ENCODE assay signal across 9 cellular contexts in genomic region chr17:38926290-38927070, GRCh38. TPM values are rescaled to one million over a fixed set of nuclear protein-coding genes. Genes with fewer than 3 reads are reported as not detected.
DNase-seq lines count a peak whose midpoint lies in the region; ATAC-seq and TF ChIP-seq lines count a peak whose summit lies in the region.
"Had no signal": no experiment of that assay in that cellular context is flagged by ENCODE, and none has a peak within 500 bp of the region (broad histone marks: within the 10 kb centered on the region; RNA-seq: fewer than 3 reads in every experiment).

No MANE protein-coding gene starts in this region.

- CTCF ChIA-PET in SK-N-SH (lab: Yijun Ruan, JAX): interaction anchor here (1.0 to 1.1 kb wide), 2 partner anchors 310 to 319 kb away, joined by 3 read pairs; no protein-coding TSS in a partner anchor

- H3K36me3 ChIP-seq in SK-N-SH (replicated peaks in 1 of 2; ENCODE audit: control insufficient read depth in 1 of 2, insufficient read depth in 2 of 2, low read length in 1 of 2): no peaks in the 10 kb centered on the region
- H3K36me3 ChIP-seq in esophagus squamous epithelium: no peaks in the 10 kb centered on the region
- H3K36me3 ChIP-seq in stomach: no peaks in the 10 kb centered on the region

- H3K4me1 ChIP-seq in SK-N-SH (ENCODE audit: control insufficient read depth in 1 of 2, insufficient read depth in 2 of 2, low read depth in 1 of 2, low read length in 1 of 2) (peaks cover 9 to 22% of the 10 kb centered on the region in 2 experiments; a peak in 2 of 4 replicates), esophagus squamous epithelium (peaks cover 8 to 39% (median 24%) of the 10 kb centered on the region in 3 donors), stomach (peaks cover 19 to 55% (median 36%) of the 10 kb centered on the region in 4 donors)

- H3K4me2 ChIP-seq in SK-N-SH: peak overlapping the region; percentile 83

- no peaks in the 10 kb centered on the region for H3K9me2 ChIP-seq in SK-N-SH

- H3K9me3 Mint-ChIP-seq in HFFc6 (no peaks in the 10 kb centered on the region), endothelial cell (ENCODE audit: unreplicated experiment) (no peaks in the 10 kb centered on the region)

- H3K4me3 Mint-ChIP-seq in HFFc6 (0 out of 2 replicates have a peak overlapping the region, but pooled peaks have one; percentile 6), endothelial cell (ENCODE audit: unreplicated experiment) (no peak overlapping the region)

- 83% methylated on average over 2 of the region's 2 CpGs for WGBS in SK-N-SH (ENCODE audit: low lambda C conversion rate)
- WGBS in esophagus squamous epithelium, 2 donors: 66 to 77% methylated on average over 2 of the region's 2 CpGs
- WGBS in stomach, 5 donors: 58 to 77% (median 63%) methylated on average over 2 of the region's 2 CpGs

- TF ChIP-seq CTCF in HFFc6 (IDR thresholded peaks at IDR 0.05): no peak
- no peak for TF ChIP-seq CTCF in SK-N-SH (IDR thresholded peaks at IDR 0.05)
- no peak for TF ChIP-seq CTCF in esophagus squamous epithelium (IDR thresholded peaks at IDR 0.05)
- TF ChIP-seq CTCF in stomach (IDR thresholded peaks at IDR 0.05): no peak
- TF ChIP-seq CTCF in endothelial cell (IDR thresholded peaks at IDR 0.05; ENCODE audit: unreplicated experiment): no peak

- H3K4me3 ChIP-seq in SK-N-SH (ENCODE audit: low read depth in 2 of 2, low read length in 1 of 2) (peak overlapping the region; percentile 56 to 77), esophagus squamous epithelium (no peak overlapping the region), stomach (no peak overlapping the region)

- peak overlapping the region; percentile 76; the same call in 1 of the 2 replicates for H3K9ac ChIP-seq in SK-N-SH

- no peak for TF ChIP-seq EP300 in SK-N-SH (IDR thresholded peaks at IDR 0.05; ENCODE audit: borderline replicate concordance in 1 of 2, low read depth in 1 of 2, low read length in 1 of 2)
- TF ChIP-seq EP300 in stomach (IDR thresholded peaks at IDR 0.05): no peak

- 0 out of 2 replicates have a peak, but pooled peaks cover 8% of the 10 kb centered on the region for H4K20me1 ChIP-seq in SK-N-SH (ENCODE audit: insufficient read depth)

- peak overlapping the region; percentile 86; the same call in 1 of the 2 replicates for H2AFZ ChIP-seq in SK-N-SH (ENCODE audit: low read depth)

- H3K27ac Mint-ChIP-seq in HFFc6 (peak overlapping the region; percentile 23; the same call in 1 of the 2 replicates), endothelial cell (ENCODE audit: unreplicated experiment) (no peak overlapping the region)

- no peak for DNase-seq in HFFc6
- no peak for DNase-seq in SK-N-SH
- no peak for DNase-seq in esophagus squamous epithelium (lab: John Stamatoyannopoulos, UW)
- DNase-seq in stomach: peak; percentile 19
- no peak for DNase-seq in NCI-H748 (lab: John Stamatoyannopoulos, UW; ENCODE audit: unreplicated experiment)
- no peak for DNase-seq in endothelial cell (ENCODE audit: low spot score)

- no peaks in the 10 kb centered on the region for H3K9me3 ChIP-seq in SK-N-SH
- no peaks in the 10 kb centered on the region for H3K9me3 ChIP-seq in esophagus squamous epithelium
- H3K9me3 ChIP-seq in stomach: no peaks in the 10 kb centered on the region

- no peak for TF ChIP-seq POLR2A in esophagus squamous epithelium (IDR thresholded peaks at IDR 0.05)
- no peak for TF ChIP-seq POLR2A in stomach (IDR thresholded peaks at IDR 0.05)

- H3K27me3 ChIP-seq in SK-N-SH (ENCODE audit: insufficient read depth) (no peaks in the 10 kb centered on the region), esophagus squamous epithelium (no peaks in the 10 kb centered on the region), stomach (no peaks in the 10 kb centered on the region)

- no peak for TF ChIP-seq RAD21 in SK-N-SH (IDR thresholded peaks at IDR 0.05; ENCODE audit: low read length)

- peaks cover 6% of the 10 kb centered on the region for H3K36me3 Mint-ChIP-seq in HFFc6 (ENCODE audit: low read depth)
- H3K36me3 Mint-ChIP-seq in endothelial cell (ENCODE audit: low read depth, unreplicated experiment): peaks cover 7% of the 10 kb centered on the region

- peaks cover 39% of the 10 kb centered on the region for H3F3A ChIP-seq in SK-N-SH (replicated peaks; ENCODE audit: insufficient read depth)

- H3K4me1 Mint-ChIP-seq in HFFc6 (ENCODE audit: low read depth) (peaks cover 38% of the 10 kb centered on the region), endothelial cell (ENCODE audit: unreplicated experiment) (peaks cover 16% of the 10 kb centered on the region)

- intact Hi-C loops in esophagus squamous epithelium (cut with DNase I): no loop called here
- intact Hi-C loops in stomach (cut with DNase I; ENCODE audit: low total_unique reads): no loop called here

- POLR2A ChIA-PET in SK-N-SH (lab: Yijun Ruan, JAX): interaction anchor here (0.6 to 3.8 kb wide), 7 partner anchors 12 to 186 kb away, joined by 3 to 39 read pairs (median 8); partner anchors contain the start of genes LASP1 and RPL23

- H3K27ac ChIP-seq in SK-N-SH (ENCODE audit: low read depth in 2 of 2, low read length in 1 of 2) (peak overlapping the region; percentile 73 to 96; a peak in 3 of 4 replicates), esophagus squamous epithelium (peak overlapping the region in 3 of 4 donors; percentile 38 to 50 (median 49)), stomach (peak overlapping the region in 4 of 5 donors; percentile 9 to 73 (median 64))

- no peak for ATAC-seq in HG03196 (IDR thresholded peaks at IDR 0.05; ENCODE audit: unreplicated experiment)
- ATAC-seq in GM18861 (IDR thresholded peaks at IDR 0.05; ENCODE audit: unreplicated experiment): no peak
- ATAC-seq: Panc1 had no signal

- H3K27me3 Mint-ChIP-seq in HFFc6 (ENCODE audit: insufficient read depth): peaks cover 27% of the 10 kb centered on the region
- H3K27me3 Mint-ChIP-seq in endothelial cell (ENCODE audit: unreplicated experiment): no peaks in the 10 kb centered on the region

- H3K79me2 ChIP-seq in SK-N-SH (ENCODE audit: insufficient read depth): no peaks in the 10 kb centered on the region

TF ChIP-seq in SK-N-SH, 30 proteins besides CTCF, POLR2A, EP300 and RAD21:
- no peak for TF ChIP-seq IRF3 (IDR thresholded peaks at IDR 0.05; ENCODE audit: low read depth, low read length)
- TF ChIP-seq, protein P1, sequence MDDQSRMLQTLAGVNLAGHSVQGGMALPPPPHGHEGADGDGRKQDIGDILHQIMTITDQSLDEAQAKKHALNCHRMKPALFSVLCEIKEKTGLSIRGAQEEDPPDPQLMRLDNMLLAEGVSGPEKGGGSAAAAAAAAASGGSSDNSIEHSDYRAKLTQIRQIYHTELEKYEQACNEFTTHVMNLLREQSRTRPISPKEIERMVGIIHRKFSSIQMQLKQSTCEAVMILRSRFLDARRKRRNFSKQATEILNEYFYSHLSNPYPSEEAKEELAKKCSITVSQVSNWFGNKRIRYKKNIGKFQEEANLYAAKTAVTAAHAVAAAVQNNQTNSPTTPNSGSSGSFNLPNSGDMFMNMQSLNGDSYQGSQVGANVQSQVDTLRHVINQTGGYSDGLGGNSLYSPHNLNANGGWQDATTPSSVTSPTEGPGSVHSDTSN (IDR thresholded peaks at IDR 0.05): peak; percentile 44; the same call in 1 of the 2 replicates
TF ChIP-seq in SK-N-SH: peak in this region for 1.

RNA-seq across cellular contexts. Expression of gene FBXO47, which starts 40.7 kb away (rescaled TPM):
- total RNA-seq in HFFc6 (2021; fragmentation: NEBNext Ultra II Directional; extraction: Animal tissue kit (Norgen Biotek cat#: 25700)): not detected
- polyA plus RNA-seq in SK-N-SH (2012; rRNA removed) (not detected in 2 replicates), stomach (not detected)
- not detected in 2 replicates for polyA plus RNA-seq in SK-N-SH (2012; cell fraction: cytosol; rRNA removed)
- polyA plus RNA-seq in SK-N-SH (2012; cell fraction: nucleus; rRNA removed): not detected in 2 replicates
- total RNA-seq in esophagus squamous epithelium (not detected), stomach (not detected), endothelial cell (ENCODE audit: unreplicated experiment) (not detected)

RNA-seq across cellular contexts. Expression of gene LASP1, which starts 56.6 kb away (rescaled TPM):
- total RNA-seq in HFFc6 (2021; fragmentation: NEBNext Ultra II Directional; extraction: Animal tissue kit (Norgen Biotek cat#: 25700)): 100 to 1,000 TPM; 428 to 517 (median 484) TPM
- polyA plus RNA-seq in SK-N-SH (2012; rRNA removed): 79.7 and 102 TPM in 2 replicates
- polyA plus RNA-seq in SK-N-SH (2012; cell fraction: cytosol; rRNA removed): 59.0 and 70.3 TPM in 2 replicates
- 88.9 and 142 TPM in 2 replicates for polyA plus RNA-seq in SK-N-SH (2012; cell fraction: nucleus; rRNA removed)
- 10 to 100 TPM; 44.3 to 66.0 (median 51.9) TPM for total RNA-seq in esophagus squamous epithelium
- total RNA-seq in stomach: 100 to 1,000 TPM in 3 of 5 donors, 10 to 100 TPM in 2; 93.0 to 183 (median 107) TPM
- polyA plus RNA-seq in stomach: 100 to 1,000 TPM in 1 of 3 donors, 10 to 100 TPM in 2; 33.7 to 119 (median 94.3) TPM
- total RNA-seq in endothelial cell (ENCODE audit: unreplicated experiment): 146 TPM

Comparison
In these comparisons a context has a peak if more than half of its experiments do, and no peak if none do; other contexts are left out.
1. H3K4me3 ChIP-seq: peak in SK-N-SH (2 of 2); none in esophagus squamous epithelium (0 of 4) and stomach (0 of 4).
2. Peak in every context shown above with its lines, with median percentiles within 50 percentile points of each other: H3K27ac ChIP-seq.